Comparison of ENCODE assay signal across 8 cellular contexts in the genomic region with DNA sequence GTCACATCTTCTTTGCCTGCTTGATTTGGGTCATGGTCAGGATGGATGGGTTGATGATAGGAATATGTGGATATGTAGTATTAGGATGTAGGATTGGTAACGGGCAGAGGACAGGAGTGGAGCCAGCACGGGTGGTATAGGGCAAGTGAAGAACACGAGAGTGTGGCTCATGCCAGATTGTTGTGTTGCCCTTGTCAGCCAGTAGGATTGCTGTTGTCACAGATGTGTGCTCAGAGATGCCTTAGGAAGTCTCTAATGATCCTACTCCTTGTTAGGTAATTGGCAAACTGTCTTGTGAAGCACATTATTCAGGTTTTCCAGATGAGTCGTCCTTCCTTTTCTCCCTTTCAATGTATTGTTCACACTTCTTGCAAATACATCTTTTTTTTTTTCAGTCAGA. TPM values are rescaled to one million over a fixed set of nuclear protein-coding genes. Genes with fewer than 3 reads are reported as not detected.
DNase-seq lines count a peak whose midpoint lies in the region; ATAC-seq, FAIRE-seq and TF ChIP-seq lines count a peak whose summit lies in the region.

No MANE protein-coding gene starts in this region.

- no peak for TF ChIP-seq RAD21 in HepG2 (CRISPR knock-in tag; IDR thresholded peaks at IDR 0.05)

- CTCF ChIA-PET in activated naive CD4-positive, alpha-beta T cell treated with anti-CD3 and anti-CD28 coated beads for 36 hours (lab: Charles Lee): no interaction called here
- CTCF ChIA-PET in HepG2 (lab: Yijun Ruan, JAX; ENCODE audit: low intra/inter-chr PET ratio, low total read pairs): interaction anchor here (0.7 kb wide), 1 partner anchor 73 kb away, joined by 4 read pairs; no protein-coding TSS in a partner anchor

- peak; percentile 40 for DNase-seq in activated naive CD4-positive, alpha-beta T cell treated with anti-CD3 and anti-CD28 coated beads for 36 hours
- no peak for DNase-seq in activated naive CD4-positive, alpha-beta T cell treated with Interleukin-2 at 50 U/mL for 16 hours
- DNase-seq in H7: peak; percentile 38
- DNase-seq in LHCN-M2 (ENCODE audit: low read depth): peak; percentile 50
- no peak for DNase-seq in ascending aorta (ENCODE audit: low spot score in 2 of 2)
- DNase-seq in HepG2 (ENCODE audit: low spot score): peak; percentile 21
- DNase-seq in stimulated activated naive CD4-positive, alpha-beta T cell treated with Interleukin-2 at 50 U/mL for 16 hours (lab: John Stamatoyannopoulos, UW): no peak
- DNase-seq in activated effector memory CD4-positive, alpha-beta T cell treated with Interleukin-2 at 50 U/mL for 16 hours: no peak

- no peaks in the 10 kb centered on the region for H3K36me3 Mint-ChIP-seq in activated naive CD4-positive, alpha-beta T cell treated with anti-CD3 and anti-CD28 coated beads for 36 hours (ENCODE audit: low read depth)

- in situ Hi-C loops in HepG2 (cut with HindIII; ENCODE audit: extremely low pct_ligation_motif_present, low pct_unique_long_range_greater_than_20kb): no loop called here

- peaks cover 6% of the 10 kb centered on the region; the same call in 1 of the 2 replicates for H3K27me3 ChIP-seq in H7 (ENCODE audit: control insufficient read depth, insufficient read depth, low read length)
- H3K27me3 ChIP-seq in ascending aorta: no peaks in the 10 kb centered on the region
- no peaks in the 10 kb centered on the region; a peak in 1 of 5 replicates for H3K27me3 ChIP-seq in HepG2 (ENCODE audit: control insufficient read depth in 1 of 2, insufficient read depth in 2 of 2, low read length in 2 of 2)

- no peaks in the 10 kb centered on the region for H3K27me3 Mint-ChIP-seq in activated naive CD4-positive, alpha-beta T cell treated with anti-CD3 and anti-CD28 coated beads for 36 hours (ENCODE audit: low read depth)

- H3K36me3 ChIP-seq in H7 (replicated peaks; ENCODE audit: control insufficient read depth, insufficient read depth, low read length): no peaks in the 10 kb centered on the region
- no peaks in the 10 kb centered on the region for H3K36me3 ChIP-seq in ascending aorta
- H3K36me3 ChIP-seq in HepG2 (replicated peaks in 1 of 2; ENCODE audit: control insufficient read depth in 1 of 2, insufficient read depth in 2 of 2, low read length in 2 of 2): no peaks in the 10 kb centered on the region

- POLR2A ChIA-PET in HepG2 (lab: Yijun Ruan, JAX): no interaction called here

- peaks cover 24% of the 10 kb centered on the region for H3K4me1 Mint-ChIP-seq in activated naive CD4-positive, alpha-beta T cell treated with anti-CD3 and anti-CD28 coated beads for 36 hours (ENCODE audit: low read depth)

- H3K4me1 ChIP-seq in ascending aorta (peaks cover 0 to 17% of the 10 kb centered on the region in 2 donors), HepG2 (ENCODE audit: insufficient read depth, low read length) (peaks cover 9% of the 10 kb centered on the region)

- H3K27ac Mint-ChIP-seq in activated naive CD4-positive, alpha-beta T cell treated with anti-CD3 and anti-CD28 coated beads for 36 hours: no peak overlapping the region

- no peaks in the 10 kb centered on the region for H4K20me1 ChIP-seq in HepG2 (ENCODE audit: insufficient read depth, low read length)

- TF ChIP-seq EP300 in HepG2 (IDR thresholded peaks at IDR 0.05; ENCODE audit: low read depth in 2 of 2, low read length in 2 of 2) (no peak), HepG2 (CRISPR knock-in tag; IDR thresholded peaks at IDR 0.05; ENCODE audit: borderline replicate concordance) (no peak)

- intact Hi-C loops in activated naive CD4-positive, alpha-beta T cell treated with anti-CD3 and anti-CD28 coated beads for 36 hours (cut with micrococcal nuclease): loop anchor here (1.0 to 5.0 kb wide), 3 partner anchors 44 to 442 kb away; no protein-coding TSS in a partner anchor
- intact Hi-C loops in ascending aorta (cut with DNase I): loop anchor here (5.0 kb wide), 1 partner anchor 72 kb away; no protein-coding TSS in a partner anchor
- intact Hi-C loops in HepG2 (cut with micrococcal nuclease; ENCODE audit: unreplicated experiment): loop anchor here (1.0 kb wide), 1 partner anchor 74 kb away; no protein-coding TSS in a partner anchor

- no peak overlapping the region for H3K9ac ChIP-seq in HepG2 (ENCODE audit: insufficient read depth, low read depth, low read length)

- peak overlapping the region; percentile 0 to 8 for H3K27ac ChIP-seq in ascending aorta
- H3K27ac ChIP-seq in HepG2 (ENCODE audit: extremely low read length, insufficient read depth, low read length): no peak overlapping the region

- no peak for TF ChIP-seq POLR2A in HepG2 (IDR thresholded peaks at IDR 0.05; ENCODE audit: insufficient read depth in 1 of 2, low read depth in 2 of 2, low read length in 2 of 2)

- no peak overlapping the region for H3K4me3 Mint-ChIP-seq in activated naive CD4-positive, alpha-beta T cell treated with anti-CD3 and anti-CD28 coated beads for 36 hours

- peak; percentile 98 for ATAC-seq in HepG2

- H3K4me2 ChIP-seq in HepG2 (ENCODE audit: low read depth, low read length): no peak overlapping the region

- H3K9me3 ChIP-seq in ascending aorta (no peaks in the 10 kb centered on the region), HepG2 (ENCODE audit: low read length) (no peaks in the 10 kb centered on the region)

- no TSS peak for BruUV-seq in HepG2 (replicated peaks; lab: Mats Ljungman, UMichigan)

- no peaks in the 10 kb centered on the region for H3K9me3 Mint-ChIP-seq in activated naive CD4-positive, alpha-beta T cell treated with anti-CD3 and anti-CD28 coated beads for 36 hours

- no peak overlapping the region for H3K4me3 ChIP-seq in H7 (ENCODE audit: insufficient read depth, low read depth, low read length)
- peak overlapping the region in 1 of 2 donors; percentile 19 for H3K4me3 ChIP-seq in ascending aorta
- no peak overlapping the region for H3K4me3 ChIP-seq in HepG2 (replicated peaks in 1 of 3; ENCODE audit: insufficient read depth in 1 of 3, low read depth in 2 of 3, low read length in 3 of 3)

- peak; percentile 68 for FAIRE-seq in HepG2 (lab: Jason Lieb, UNC)

- WGBS in HepG2 (ENCODE audit: low lambda C conversion rate): 29% methylated on average over 4 of the region's 4 CpGs

- H2AFZ ChIP-seq in HepG2 (ENCODE audit: low read length): no peak overlapping the region

- TF ChIP-seq CTCF in ascending aorta (IDR thresholded peaks at IDR 0.05) (peak in 1 of 3 experiments; percentile 37), HepG2 (CRISPR knock-in tag; IDR thresholded peaks at IDR 0.05) (peak; percentile 28; the same call in 1 of the 2 replicates)

- H3K79me2 ChIP-seq in HepG2 (ENCODE audit: insufficient read depth, low read length): no peaks in the 10 kb centered on the region

RNA-seq across cellular contexts. Expression of a gene that starts 5.5 kb away (rescaled TPM):
- 1 to 10 TPM; 2.7 to 3.1 TPM for total RNA-seq in activated naive CD4-positive, alpha-beta T cell treated with anti-CD3 and anti-CD28 coated beads for 36 hours
- total RNA-seq in H7 (2014; rRNA removed; shearing (Covaris generic)): 0.63 and 0.66 TPM in 2 replicates
- total RNA-seq in LHCN-M2 (2014; rRNA removed) (36.3 and 39.4 TPM in 2 replicates), ascending aorta (22.1 TPM), HepG2 (2016; rRNA removed; fragmentation: Illumina TruSeq; extraction: Trizol) (5.2 and 9.8 TPM in 2 replicates)
- 17.1 TPM for polyA plus RNA-seq in LHCN-M2 (2012)
- 0.97 and 1.0 TPM in 2 replicates for total RNA-seq in HepG2 (2016; cell fraction: cytosol; rRNA removed; fragmentation: Illumina TruSeq; extraction: Trizol; ENCODE audit: low read depth)
- total RNA-seq in HepG2 (2016; cell fraction: insoluble cytoplasmic fraction; rRNA removed; fragmentation: Illumina TruSeq; extraction: Trizol): 5.4 and 8.4 TPM in 2 replicates
- 1.8 and 2.2 TPM in 2 replicates for total RNA-seq in HepG2 (2016; cell fraction: membrane; rRNA removed; fragmentation: Illumina TruSeq; extraction: Trizol)
- 15.8 and 16.4 TPM in 2 replicates for total RNA-seq in HepG2 (2016; cell fraction: nucleus; rRNA removed; fragmentation: Illumina TruSeq; extraction: Trizol)
- polyA plus RNA-seq in HepG2 (2011; rRNA removed): 2.2 and 3.4 TPM in 2 replicates
- 1.2 and 3.3 TPM in 2 replicates for polyA plus RNA-seq in HepG2 (2011; cell fraction: cytosol; rRNA removed)
- polyA plus RNA-seq in HepG2 (2011; cell fraction: nucleus; rRNA removed): 2.2 and 2.6 TPM in 2 replicates
- polyA plus RNA-seq in HepG2 (2012): 0.78 and 1.7 TPM in 2 replicates
- 0.28 and 0.29 TPM in 2 replicates for polyA plus RNA-seq in HepG2 (2016; cell fraction: cytosol; fragmentation: Illumina TruSeq; extraction: Trizol; ENCODE audit: low read depth)
- polyA plus RNA-seq in HepG2 (2016; cell fraction: insoluble cytoplasmic fraction; fragmentation: Illumina TruSeq; extraction: Trizol; ENCODE audit: low read depth): 3.1 and 4.5 TPM in 2 replicates
- polyA plus RNA-seq in HepG2 (2016; cell fraction: membrane; fragmentation: Illumina TruSeq; extraction: Trizol; ENCODE audit: low read depth): 0.54 and 1.1 TPM in 2 replicates
- polyA plus RNA-seq in HepG2 (2016; cell fraction: nucleus; fragmentation: Illumina TruSeq; extraction: Trizol; ENCODE audit: insufficient read depth, low read depth): 10.4 and 11.5 TPM in 2 replicates
- 15.9 and 46.4 TPM in 2 replicates for polyA minus RNA-seq in HepG2 (2011; rRNA and poly(A)+ RNA removed; ENCODE audit: low replicate concordance)
- 3.1 and 3.3 TPM in 2 replicates for polyA minus RNA-seq in HepG2 (2011; cell fraction: cytosol; rRNA and poly(A)+ RNA removed)
- polyA minus RNA-seq in HepG2 (2011; cell fraction: nucleus; rRNA and poly(A)+ RNA removed): 9.0 and 10.7 TPM in 2 replicates

RNA-seq across cellular contexts. Expression of a gene that starts 27.0 kb away (rescaled TPM):
- 10 to 100 TPM; 29.0 to 29.6 TPM for total RNA-seq in activated naive CD4-positive, alpha-beta T cell treated with anti-CD3 and anti-CD28 coated beads for 36 hours
- total RNA-seq in H7 (2014; rRNA removed; shearing (Covaris generic)): 12.4 and 13.5 TPM in 2 replicates
- 53.9 and 62.1 TPM in 2 replicates for total RNA-seq in LHCN-M2 (2014; rRNA removed)
- polyA plus RNA-seq in LHCN-M2 (2012): 20.3 TPM
- 1.7 TPM for total RNA-seq in ascending aorta
- 20.3 and 32.7 TPM in 2 replicates for total RNA-seq in HepG2 (2016; rRNA removed; fragmentation: Illumina TruSeq; extraction: Trizol)
- total RNA-seq in HepG2 (2016; cell fraction: cytosol; rRNA removed; fragmentation: Illumina TruSeq; extraction: Trizol; ENCODE audit: low read depth): 6.5 and 6.6 TPM in 2 replicates
- total RNA-seq in HepG2 (2016; cell fraction: insoluble cytoplasmic fraction; rRNA removed; fragmentation: Illumina TruSeq; extraction: Trizol): 20.6 and 32.7 TPM in 2 replicates
- total RNA-seq in HepG2 (2016; cell fraction: membrane; rRNA removed; fragmentation: Illumina TruSeq; extraction: Trizol): 12.0 and 12.7 TPM in 2 replicates
- total RNA-seq in HepG2 (2016; cell fraction: nucleus; rRNA removed; fragmentation: Illumina TruSeq; extraction: Trizol): 8.3 and 10.5 TPM in 2 replicates
- polyA plus RNA-seq in HepG2 (2011; rRNA removed): 5.1 and 7.1 TPM in 2 replicates
- polyA plus RNA-seq in HepG2 (2011; cell fraction: cytosol; rRNA removed): 1.8 and 3.1 TPM in 2 replicates
- polyA plus RNA-seq in HepG2 (2011; cell fraction: nucleus; rRNA removed): 0.88 and 2.4 TPM in 2 replicates
- 7.7 and 7.8 TPM in 2 replicates for polyA plus RNA-seq in HepG2 (2012)
- polyA plus RNA-seq in HepG2 (2016; cell fraction: cytosol; fragmentation: Illumina TruSeq; extraction: Trizol; ENCODE audit: low read depth): 8.2 and 8.5 TPM in 2 replicates
- 32.4 and 37.3 TPM in 2 replicates for polyA plus RNA-seq in HepG2 (2016; cell fraction: insoluble cytoplasmic fraction; fragmentation: Illumina TruSeq; extraction: Trizol; ENCODE audit: low read depth)
- 12.5 and 13.7 TPM in 2 replicates for polyA plus RNA-seq in HepG2 (2016; cell fraction: membrane; fragmentation: Illumina TruSeq; extraction: Trizol; ENCODE audit: low read depth)
- 15.2 and 15.6 TPM in 2 replicates for polyA plus RNA-seq in HepG2 (2016; cell fraction: nucleus; fragmentation: Illumina TruSeq; extraction: Trizol; ENCODE audit: insufficient read depth, low read depth)
- 0.16 and 1.5 TPM in 2 replicates for polyA minus RNA-seq in HepG2 (2011; rRNA and poly(A)+ RNA removed; ENCODE audit: low replicate concordance)
- 2.8 and 3.3 TPM in 2 replicates for polyA minus RNA-seq in HepG2 (2011; cell fraction: cytosol; rRNA and poly(A)+ RNA removed)
- 4.5 and 6.3 TPM in 2 replicates for polyA minus RNA-seq in HepG2 (2011; cell fraction: nucleus; rRNA and poly(A)+ RNA removed)

Comparison
In these comparisons a context has a peak if more than half of its experiments do, and no peak if none do; other contexts are left out.
1. DNase-seq: peak in activated naive CD4-positive, alpha-beta T cell treated with anti-CD3 and anti-CD28 coated beads for 36 hours (single experiment), H7 (single experiment), LHCN-M2 (single experiment) and HepG2 (single experiment); none in activated naive CD4-positive, alpha-beta T cell treated with Interleukin-2 at 50 U/mL for 16 hours (single experiment), ascending aorta (0 of 2), stimulated activated naive CD4-positive, alpha-beta T cell treated with Interleukin-2 at 50 U/mL for 16 hours (single experiment) and activated effector memory CD4-positive, alpha-beta T cell treated with Interleukin-2 at 50 U/mL for 16 hours (single experiment).